Comparison of ENCODE assay signal across 8 cellular contexts in the genomic region with DNA sequence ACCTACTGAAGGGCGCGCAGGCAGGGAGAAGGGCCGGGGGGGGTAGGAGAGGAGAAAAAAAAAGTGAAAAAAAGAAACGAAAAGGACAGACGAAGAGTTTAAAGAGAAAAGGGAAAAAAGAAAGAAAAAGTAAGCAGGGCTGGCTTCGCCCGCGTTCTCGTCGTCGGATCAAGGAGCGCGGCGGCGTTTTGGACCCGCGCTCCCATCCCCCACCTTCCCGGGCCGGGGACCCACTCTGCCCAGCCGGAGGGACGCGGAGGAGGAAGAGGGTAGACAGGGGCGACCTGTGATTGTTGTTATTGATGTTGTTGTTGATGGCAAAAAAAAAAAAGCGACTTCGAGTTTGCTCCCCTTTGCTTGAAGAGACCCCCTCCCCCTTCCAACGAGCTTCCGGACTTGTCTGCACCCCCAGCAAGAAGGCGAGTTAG. TPM values are rescaled to one million over a fixed set of nuclear protein-coding genes. Genes with fewer than 3 reads are reported as not detected.
A peak's percentile ranks its signal among the peaks of the same experiment; 100 is the strongest.
DNase-seq lines count a peak whose midpoint lies in the region; ATAC-seq and TF ChIP-seq lines count a peak whose summit lies in the region.

No MANE protein-coding gene starts in this region.

- DNase-seq in activated CD4-positive, alpha-beta T cell treated with anti-CD3 and anti-CD28 coated beads for 48 hours: peak; percentile 7
- DNase-seq in activated CD4-positive, alpha-beta T cell treated with anti-CD3 and anti-CD28 coated beads for 4 hours: no peak
- DNase-seq in SK-MEL-5 (ENCODE audit: low read depth, low spot score) (peak; percentile 28), fibroblast of villous mesenchyme (ENCODE audit: low read depth) (no peak), retinal pigment epithelial cell (ENCODE audit: low read depth) (no peak), T1000 (lab: John Stamatoyannopoulos, UW) (no peak), GF-D8 (lab: John Stamatoyannopoulos, UW) (no peak)

- ATAC-seq in GM21447 (IDR thresholded peaks at IDR 0.05; ENCODE audit: unreplicated experiment): no peak

- in situ Hi-C loops in SK-MEL-5 (cut with HindIII; ENCODE audit: low pct_unique_long_range_greater_than_20kb, low sequenced_read_pairs): no loop called here

- peak overlapping the region; percentile 91 for H3K4me3 ChIP-seq in fibroblast of villous mesenchyme (ENCODE audit: low read depth, low read length)
- peak overlapping the region; percentile 98 for H3K4me3 ChIP-seq in retinal pigment epithelial cell (ENCODE audit: low read length)

- TF ChIP-seq CTCF in fibroblast of villous mesenchyme (IDR thresholded peaks at IDR 0.05; ENCODE audit: insufficient read depth, low read depth, low read length): no peak
- no peak for TF ChIP-seq CTCF in retinal pigment epithelial cell (conservative IDR thresholded peaks at IDR 0.05; ENCODE audit: low read depth, low read length)

RNA-seq across cellular contexts. Expression of a gene that starts 2.4 kb away (rescaled TPM):
- total RNA-seq in SK-MEL-5 (2014; rRNA removed; shearing (Covaris generic)): 25.8 and 28.4 TPM in 2 replicates
- 22.1 and 27.9 TPM in 2 replicates for polyA plus RNA-seq in SK-MEL-5 (2015; cell fraction: cytosol; rRNA removed)
- polyA plus RNA-seq in SK-MEL-5 (2015; cell fraction: nucleus; rRNA removed): 24.7 and 26.6 TPM in 2 replicates
- 33.2 and 71.8 TPM in 2 replicates for total RNA-seq in fibroblast of villous mesenchyme

Comparison
In these comparisons a context has a peak if more than half of its experiments do, and no peak if none do; other contexts are left out.
1. DNase-seq: peak in activated CD4-positive, alpha-beta T cell treated with anti-CD3 and anti-CD28 coated beads for 48 hours (single experiment) and SK-MEL-5 (single experiment); none in activated CD4-positive, alpha-beta T cell treated with anti-CD3 and anti-CD28 coated beads for 4 hours (0 of 2), fibroblast of villous mesenchyme (single experiment), retinal pigment epithelial cell (single experiment), T1000 (single experiment) and GF-D8 (single experiment).